28 cellular contexts compared by ENCODE assay signal in genomic region chr2:168460561-168460960, GRCh38. TPM values are rescaled to one million over a fixed set of nuclear protein-coding genes. Genes with fewer than 3 reads are reported as not detected.
A peak's percentile ranks its signal among the peaks of the same experiment; 100 is the strongest.
DNase-seq lines count a peak whose midpoint lies in the region; ATAC-seq and TF ChIP-seq lines count a peak whose summit lies in the region.
"Had no signal": no experiment of that assay in that cellular context is flagged by ENCODE, and none has a peak within 500 bp of the region (broad histone marks: within the 10 kb centered on the region; RNA-seq: fewer than 3 reads in every experiment).

No MANE protein-coding gene starts in this region.

- peaks cover 15% of the 10 kb centered on the region for H3K36me3 Mint-ChIP-seq in activated T-helper 2 cell treated with anti-CD3 and anti-CD28 coated beads, Interferon-gamma antibody, Interleukin-2, Interleukin-4, amounts not matched to agents 10 μg/mL and 5 μg/mL and 100 μg/mL, durations not matched to agents 14 hours and 24 hours and 36 hours (ENCODE audit: low read depth)
- peaks cover 2% of the 10 kb centered on the region for H3K36me3 Mint-ChIP-seq in mesothelial cell of epicardium
- H3K36me3 Mint-ChIP-seq in type B pancreatic cell = peaks cover 5% of the 10 kb centered on the region
- no peaks in the 10 kb centered on the region for H3K36me3 Mint-ChIP-seq in WTC11

- H3K79me2 ChIP-seq in smooth muscle cell (ENCODE audit: low read depth) = peaks cover 82% of the 10 kb centered on the region

- no peaks in the 10 kb centered on the region for H3K9me3 Mint-ChIP-seq in activated T-helper 2 cell treated with anti-CD3 and anti-CD28 coated beads, Interferon-gamma antibody, Interleukin-2, Interleukin-4, amounts not matched to agents 10 μg/mL and 5 μg/mL and 100 μg/mL, durations not matched to agents 14 hours and 24 hours and 36 hours
- H3K9me3 Mint-ChIP-seq in mesothelial cell of epicardium (no peaks in the 10 kb centered on the region), type B pancreatic cell (no peaks in the 10 kb centered on the region), WTC11 (no peaks in the 10 kb centered on the region)
- H3K9me3 Mint-ChIP-seq: T-helper 1 cell treated with Interleukin-12 subunit alpha and Interleukin-12 subunit beta and Interleukin-4 antibody, amounts not matched to agents 30 μg/mL and 1 μg/mL, for 36 hours had no signal

- H3K4me1 ChIP-seq in left ventricle myocardium inferior (peaks cover 61% of the 10 kb centered on the region), heart right ventricle (peaks cover 0 to 36% (median 10%) of the 10 kb centered on the region in 9 donors), smooth muscle cell (ENCODE audit: low read depth) (peaks cover 22% of the 10 kb centered on the region)

- 60% methylated on average over 2 of the region's 2 CpGs for WGBS in heart right ventricle, 2 donors
- 52% methylated on average over 2 of the region's 2 CpGs for WGBS in smooth muscle cell (ENCODE audit: low lambda C conversion rate)

- no peak overlapping the region for H2AFZ ChIP-seq in smooth muscle cell (ENCODE audit: low read depth)
- H2AFZ ChIP-seq: GM23248 had no signal

- H3K4me3 ChIP-seq in left ventricle myocardium inferior (no peak overlapping the region), heart right ventricle (no peak overlapping the region), smooth muscle cell (no peak overlapping the region)
- H3K4me3 ChIP-seq: GM23248, ovary, SK-N-MC, skin epidermis, suprapubic skin had no signal

- no peak for ATAC-seq in heart right ventricle
- no peak for ATAC-seq in WTC11
- ATAC-seq in HG02798 (IDR thresholded peaks at IDR 0.05; ENCODE audit: poor library complexity, unreplicated experiment) = no peak
- ATAC-seq: left ventricle myocardium superior had no signal

- H3K27me3 ChIP-seq in left ventricle myocardium inferior (ENCODE audit: low read depth) (peaks cover 8% of the 10 kb centered on the region), heart right ventricle (no peaks in the 10 kb centered on the region), smooth muscle cell (ENCODE audit: low read depth) (no peaks in the 10 kb centered on the region)
- H3K27me3 ChIP-seq: brain microvascular endothelial cell, ovary, suprapubic skin had no signal

- H3K9ac ChIP-seq in smooth muscle cell (ENCODE audit: low read depth) = no peak overlapping the region
- H3K9ac ChIP-seq: GM23248 had no signal

- CTCF ChIA-PET in WTC11 (lab: Charles Lee) = interaction anchor here (1.0 to 1.2 kb wide), 2 partner anchors 33 to 114 kb away, joined by 3 to 4 read pairs; no protein-coding TSS in a partner anchor

- peaks cover 54% of the 10 kb centered on the region for H3K4me1 Mint-ChIP-seq in activated T-helper 2 cell treated with anti-CD3 and anti-CD28 coated beads, Interferon-gamma antibody, Interleukin-2, Interleukin-4, amounts not matched to agents 10 μg/mL and 5 μg/mL and 100 μg/mL, durations not matched to agents 14 hours and 24 hours and 36 hours (ENCODE audit: low read depth)
- H3K4me1 Mint-ChIP-seq in mesothelial cell of epicardium (peaks cover 56% of the 10 kb centered on the region), type B pancreatic cell (ENCODE audit: unreplicated experiment) (peaks cover 28% of the 10 kb centered on the region), WTC11 (peaks cover 39% of the 10 kb centered on the region)

- DNase-seq in left ventricle myocardium inferior = no peak
- DNase-seq in heart right ventricle = no peak
- no peak for DNase-seq in activated T-helper 2 cell treated with anti-CD3 and anti-CD28 coated beads, Interferon-gamma antibody, Interleukin-2, Interleukin-4, amounts not matched to agents 10 μg/mL and 5 μg/mL and 100 μg/mL, durations not matched to agents 14 hours and 24 hours and 36 hours (ENCODE audit: low spot score)
- no peak for DNase-seq in mesothelial cell of epicardium (ENCODE audit: low spot score in 2 of 2, unreplicated experiment in 2 of 2)
- no peak for DNase-seq in type B pancreatic cell (ENCODE audit: extremely low spot score, unreplicated experiment)
- no peak for DNase-seq in WTC11 (ENCODE audit: low spot score)
- DNase-seq in smooth muscle cell (lab: John Stamatoyannopoulos, UW; ENCODE audit: unreplicated experiment) = no peak
- DNase-seq: activated CD4-positive, CD25-positive, alpha-beta regulatory T cell; activated naive CD4-positive, alpha-beta T cell treated with Interleukin-2 at 50 U/mL for 16 hours; AML-193; amniotic stem cell; brain microvascular endothelial cell; effector memory CD4-positive, alpha-beta T cell; GM23248; IMR-90; left ventricle myocardium superior; mesendoderm; NCI-H1436 treated with DMSO at 0.1 percent for 48 hours; NCI-H2081 treated with DMSO at 0.1 percent for 48 hours; NCI-H2227 treated with DMSO at 0.1 percent for 48 hours; NCI-H526; ovary; stimulated activated naive CD4-positive, alpha-beta T cell had no signal

- peaks cover 66% of the 10 kb centered on the region for H4K20me1 ChIP-seq in smooth muscle cell (ENCODE audit: low read depth)

- H3F3A ChIP-seq in smooth muscle cell (ENCODE audit: low read depth) = no peaks in the 10 kb centered on the region

- no peak overlapping the region for H3K4me2 ChIP-seq in smooth muscle cell

- no peaks in the 10 kb centered on the region for H3K27me3 Mint-ChIP-seq in activated T-helper 2 cell treated with anti-CD3 and anti-CD28 coated beads, Interferon-gamma antibody, Interleukin-2, Interleukin-4, amounts not matched to agents 10 μg/mL and 5 μg/mL and 100 μg/mL, durations not matched to agents 14 hours and 24 hours and 36 hours (ENCODE audit: low read depth)
- H3K27me3 Mint-ChIP-seq in mesothelial cell of epicardium (ENCODE audit: low read depth) = no peaks in the 10 kb centered on the region
- H3K27me3 Mint-ChIP-seq in type B pancreatic cell = no peaks in the 10 kb centered on the region
- H3K27me3 Mint-ChIP-seq in WTC11 (ENCODE audit: low read depth) = peaks cover 10% of the 10 kb centered on the region

- TF ChIP-seq CTCF in left ventricle myocardium inferior (IDR thresholded peaks at IDR 0.05; ENCODE audit: borderline replicate concordance) (no peak), heart right ventricle (IDR thresholded peaks at IDR 0.05) (no peak), mesothelial cell of epicardium (IDR thresholded peaks at IDR 0.05; ENCODE audit: unreplicated experiment) (no peak), type B pancreatic cell (conservative IDR thresholded peaks at IDR 0.05) (no peak), WTC11 (IDR thresholded peaks at IDR 0.05) (no peak), smooth muscle cell (IDR thresholded peaks at IDR 0.05; ENCODE audit: borderline replicate concordance, insufficient read depth, poor library complexity, severe bottlenecking) (no peak)

- H3K9me3 ChIP-seq in left ventricle myocardium inferior (replicated peaks) (no peaks in the 10 kb centered on the region), heart right ventricle (no peaks in the 10 kb centered on the region), smooth muscle cell (replicated peaks; ENCODE audit: low read depth) (no peaks in the 10 kb centered on the region)
- H3K9me3 ChIP-seq: ovary, suprapubic skin had no signal

- H3K27ac ChIP-seq in left ventricle myocardium inferior (replicated peaks) (peak overlapping the region; percentile 18), heart right ventricle (peak overlapping the region in 1 of 10 donors; percentile 45), smooth muscle cell (ENCODE audit: low read depth) (no peak overlapping the region)
- H3K27ac ChIP-seq: brain microvascular endothelial cell, GM23248, ovary, SK-N-MC, skin epidermis, suprapubic skin had no signal

- peak overlapping the region; percentile 6 for H3K27ac Mint-ChIP-seq in activated T-helper 2 cell treated with anti-CD3 and anti-CD28 coated beads, Interferon-gamma antibody, Interleukin-2, Interleukin-4, amounts not matched to agents 10 μg/mL and 5 μg/mL and 100 μg/mL, durations not matched to agents 14 hours and 24 hours and 36 hours
- peak overlapping the region; percentile 87 for H3K27ac Mint-ChIP-seq in mesothelial cell of epicardium
- H3K27ac Mint-ChIP-seq in type B pancreatic cell = no peak overlapping the region
- H3K27ac Mint-ChIP-seq in WTC11 = no peak overlapping the region; the same call in 1 of the 2 replicates
- H3K27ac Mint-ChIP-seq: T-helper 1 cell treated with Interleukin-12 subunit alpha and Interleukin-12 subunit beta and Interleukin-4 antibody, amounts not matched to agents 30 μg/mL and 1 μg/mL, for 36 hours had no signal

- H3K36me3 ChIP-seq in left ventricle myocardium inferior (no peaks in the 10 kb centered on the region), heart right ventricle (no peaks in the 10 kb centered on the region), smooth muscle cell (ENCODE audit: low read depth) (no peaks in the 10 kb centered on the region)
- H3K36me3 ChIP-seq: brain microvascular endothelial cell, ovary, suprapubic skin had no signal

- POLR2A ChIA-PET in WTC11 (lab: Charles Lee) = interaction anchor here (0.7 kb wide), 1 partner anchor 10 kb away, joined by 3 read pairs; no protein-coding TSS in a partner anchor

- intact Hi-C loops in left ventricle myocardium inferior (cut with micrococcal nuclease) (no loop called here), heart right ventricle (cut with DNase I) (no loop called here)
- intact Hi-C loops in activated T-helper 2 cell treated with anti-CD3 and anti-CD28 coated beads, Interferon-gamma antibody, Interleukin-2, Interleukin-4, amounts not matched to agents 10 μg/mL and 5 μg/mL and 100 μg/mL, durations not matched to agents 14 hours and 24 hours and 36 hours (cut with micrococcal nuclease) = no loop called here

- no peak overlapping the region for H3K4me3 Mint-ChIP-seq in activated T-helper 2 cell treated with anti-CD3 and anti-CD28 coated beads, Interferon-gamma antibody, Interleukin-2, Interleukin-4, amounts not matched to agents 10 μg/mL and 5 μg/mL and 100 μg/mL, durations not matched to agents 14 hours and 24 hours and 36 hours (ENCODE audit: low read depth)
- H3K4me3 Mint-ChIP-seq in mesothelial cell of epicardium = no peak overlapping the region
- H3K4me3 Mint-ChIP-seq in type B pancreatic cell = peak overlapping the region; percentile 35
- H3K4me3 Mint-ChIP-seq in WTC11 = no peak overlapping the region
- H3K4me3 Mint-ChIP-seq: T-helper 1 cell treated with Interleukin-12 subunit alpha and Interleukin-12 subunit beta and Interleukin-4 antibody, amounts not matched to agents 30 μg/mL and 1 μg/mL, for 36 hours had no signal

TF ChIP-seq in WTC11, 78 proteins besides CTCF, POLR2A, EP300 and RAD21 (continues in another document):
- TF ChIP-seq CBFB (CRISPR knock-in tag; IDR thresholded peaks at IDR 0.05; ENCODE audit: low read depth) = no peak

RNA-seq across cellular contexts. Expression of gene CERS6, which starts 4.5 kb away (rescaled TPM):
- total RNA-seq in left ventricle myocardium inferior (68.9 TPM), heart right ventricle (10 to 100 TPM; 47.4 to 76.3 (median 58.2) TPM), mesothelial cell of epicardium (66.1 to 67.4 TPM (median 66.5 TPM) in 3 replicates), type B pancreatic cell (ENCODE audit: low replicate concordance) (36.9 and 43.0 TPM in 2 replicates), WTC11 (2021) (16.0 to 17.3 TPM (median 16.6 TPM) in 3 replicates), smooth muscle cell (26.6 and 28.1 TPM in 2 replicates)
- polyA plus RNA-seq in heart right ventricle (10 to 100 TPM; 20.5 to 22.6 TPM), smooth muscle cell (9.2 and 10.7 TPM in 2 replicates)
- 21.5 and 22.4 TPM in 2 replicates for total RNA-seq in activated T-helper 2 cell treated with anti-CD3 and anti-CD28 coated beads, Interferon-gamma antibody, Interleukin-2, Interleukin-4, amounts not matched to agents 10 μg/mL and 5 μg/mL and 100 μg/mL, durations not matched to agents 14 hours and 24 hours and 36 hours

Comparison
In these comparisons a context has a peak if more than half of its experiments do, and no peak if none do; other contexts are left out.
1. H3K27ac Mint-ChIP-seq: peak in activated T-helper 2 cell treated with anti-CD3 and anti-CD28 coated beads, Interferon-gamma antibody, Interleukin-2, Interleukin-4, amounts not matched to agents 10 μg/mL and 5 μg/mL and 100 μg/mL, durations not matched to agents 14 hours and 24 hours and 36 hours (single experiment) and mesothelial cell of epicardium (single experiment); none in type B pancreatic cell (single experiment) and WTC11 (single experiment).